ENCODE assay signal across 20 cellular contexts in the genomic region with DNA sequence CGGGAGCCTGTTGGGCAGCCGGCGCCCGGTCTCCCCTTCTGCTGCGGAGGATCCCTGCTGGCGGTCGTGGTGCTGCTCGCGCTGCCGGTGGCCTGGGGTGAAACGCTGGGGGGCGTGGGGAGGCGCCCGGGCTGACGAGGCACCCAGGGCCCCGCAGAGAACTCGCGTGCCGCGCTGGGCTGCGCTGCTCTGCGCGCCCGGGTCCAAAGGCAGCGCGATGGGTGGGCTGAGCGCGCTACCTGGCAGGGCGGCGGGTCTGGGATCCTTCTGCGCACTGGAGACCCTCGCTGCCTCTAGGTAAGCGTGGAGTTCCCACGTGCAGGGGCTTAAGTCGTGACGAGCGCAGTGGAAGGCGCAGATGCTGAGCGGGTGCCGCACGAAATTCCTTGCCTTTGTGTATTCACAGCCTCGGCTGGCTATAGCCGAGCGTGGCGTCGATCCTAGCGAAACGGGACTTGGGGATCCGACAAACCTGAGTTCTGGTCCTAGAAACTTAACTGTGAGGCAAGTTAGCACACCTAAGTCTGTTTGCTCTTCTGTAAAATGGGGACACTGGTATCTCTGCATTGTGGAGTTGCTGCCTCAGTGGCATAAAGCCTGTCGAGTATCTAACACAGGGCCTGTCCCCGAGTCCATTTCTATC. TPM values are rescaled to one million over a fixed set of nuclear protein-coding genes. Genes with fewer than 3 reads are reported as not detected.
DNase-seq lines count a peak whose midpoint lies in the region; ATAC-seq and TF ChIP-seq lines count a peak whose summit lies in the region.
"Had no signal": no experiment of that assay in that cellular context is flagged by ENCODE, and none has a peak within 500 bp of the region (broad histone marks: within the 10 kb centered on the region; RNA-seq: fewer than 3 reads in every experiment).

No MANE protein-coding gene starts in this region.

- H3K9me3 ChIP-seq in ectodermal cell (ENCODE audit: control insufficient read depth, low read length) = peaks cover 3% of the 10 kb centered on the region
- H3K9me3 ChIP-seq: transverse colon had no signal

- H3K4me2 ChIP-seq in GM23338 = peak overlapping the region; percentile 64

- H3K27me3 Mint-ChIP-seq in CD14-positive monocyte (ENCODE audit: low read depth in 3 of 3) = peaks cover 24 to 58% (median 48%) of the 10 kb centered on the region in 3 donors
- peaks cover 5% of the 10 kb centered on the region for H3K27me3 Mint-ChIP-seq in GM23338 (ENCODE audit: insufficient read depth, low read depth, poor library complexity)
- H3K27me3 Mint-ChIP-seq in nephron progenitor cell (ENCODE audit: low read depth, poor library complexity) = peaks cover 59% of the 10 kb centered on the region

- no peaks in the 10 kb centered on the region for H3F3A ChIP-seq in GM23338 (replicated peaks; ENCODE audit: low read depth)

- H3K36me3 ChIP-seq in GM23338 (ENCODE audit: insufficient read depth) = peaks cover 1% of the 10 kb centered on the region; the same call in 1 of the 2 replicates
- H3K36me3 ChIP-seq in ectodermal cell (ENCODE audit: control insufficient read depth, insufficient read depth, low read length) = no peaks in the 10 kb centered on the region
- H3K36me3 ChIP-seq in brain microvascular endothelial cell (replicated peaks) = no peaks in the 10 kb centered on the region
- H3K36me3 ChIP-seq: transverse colon, WERI-Rb-1 had no signal

- H2AFZ ChIP-seq in GM23338 = 0 out of 2 replicates have a peak overlapping the region, but pooled peaks have one; percentile 11

- peaks cover 5% of the 10 kb centered on the region; the same call in 1 of the 2 replicates for H3K79me2 ChIP-seq in GM23338 (replicated peaks; ENCODE audit: insufficient read depth)

- ATAC-seq in GM23338 (peak; percentile 74), GM21381 (IDR thresholded peaks at IDR 0.05; ENCODE audit: unreplicated experiment) (no peak)
- ATAC-seq: PC-3 had no signal

- H4K20me1 ChIP-seq in GM23338 (replicated peaks; ENCODE audit: insufficient read depth) = no peaks in the 10 kb centered on the region

- H3K4me1 ChIP-seq in GM23338 (ENCODE audit: insufficient read depth) (peaks cover 16% of the 10 kb centered on the region), ectodermal cell (ENCODE audit: control insufficient read depth, insufficient read depth, low read length) (no peaks in the 10 kb centered on the region)

- H3K9me2 ChIP-seq in GM23338 (ENCODE audit: insufficient read depth) = no peaks in the 10 kb centered on the region; the same call in 1 of the 2 replicates

- H3K4me3 Mint-ChIP-seq in CD14-positive monocyte = peak overlapping the region; percentile 58 to 86
- H3K4me3 Mint-ChIP-seq in GM23338 = no peak overlapping the region; the same call in 1 of the 3 replicates
- peak overlapping the region; percentile 60 for H3K4me3 Mint-ChIP-seq in nephron progenitor cell

- H3K4me1 Mint-ChIP-seq in CD14-positive monocyte = peaks cover 14% of the 10 kb centered on the region
- peaks cover 18% of the 10 kb centered on the region; the same call in 2 of the 3 replicates for H3K4me1 Mint-ChIP-seq in GM23338
- H3K4me1 Mint-ChIP-seq in nephron progenitor cell = no peaks in the 10 kb centered on the region

- TF ChIP-seq CTCF in CD14-positive monocyte (IDR thresholded peaks at IDR 0.05) = no peak
- TF ChIP-seq CTCF in GM23338 (conservative IDR thresholded peaks at IDR 0.05; ENCODE audit: low read depth in 2 of 2) = no peak
- no peak for TF ChIP-seq CTCF in nephron progenitor cell (IDR thresholded peaks at IDR 0.05)
- TF ChIP-seq CTCF in brain microvascular endothelial cell (IDR thresholded peaks at IDR 0.05; ENCODE audit: low read depth, low read length, missing control alignments) = no peak

- peak overlapping the region; percentile 41 for H3K4me3 ChIP-seq in GM23338
- peak overlapping the region; percentile 10 for H3K4me3 ChIP-seq in ectodermal cell (ENCODE audit: insufficient read depth, low read depth, low read length)
- H3K4me3 ChIP-seq in brain microvascular endothelial cell (ENCODE audit: low read depth, low read length) = no peak overlapping the region
- H3K4me3 ChIP-seq: GM12878 had no signal

- H3K27me3 ChIP-seq in GM23338 (ENCODE audit: insufficient read depth) = no peaks in the 10 kb centered on the region
- peaks cover 27% of the 10 kb centered on the region for H3K27me3 ChIP-seq in ectodermal cell (ENCODE audit: control insufficient read depth, insufficient read depth, low read length, poor library complexity, severe bottlenecking)
- H3K27me3 ChIP-seq in brain microvascular endothelial cell (replicated peaks) = peaks cover 41% of the 10 kb centered on the region

- intact Hi-C loops in CD14-positive monocyte (cut with micrococcal nuclease) = no loop called here

- in situ Hi-C loops in brain microvascular endothelial cell (cut with HindIII; ENCODE audit: low pct_ligation_motif_present, low sequenced_read_pairs) = no loop called here

- H3K36me3 Mint-ChIP-seq in CD14-positive monocyte (no peaks in the 10 kb centered on the region), GM23338 (ENCODE audit: low read depth) (peaks cover 19% of the 10 kb centered on the region; the same call in 2 of the 3 replicates), nephron progenitor cell (ENCODE audit: low read depth) (peaks cover 2% of the 10 kb centered on the region)

- 66 to 69% methylated on average over 51 of the region's 51 CpGs for WGBS in ectodermal cell, 2 experiments

- H3K27ac ChIP-seq in GM23338 (ENCODE audit: low read depth) = no peak overlapping the region
- no peak overlapping the region for H3K27ac ChIP-seq in ectodermal cell (ENCODE audit: insufficient read depth, low read depth, low read length, poor library complexity, severe bottlenecking)
- no peak overlapping the region for H3K27ac ChIP-seq in brain microvascular endothelial cell
- H3K27ac ChIP-seq: transverse colon, WERI-Rb-1 had no signal

- H3K27ac Mint-ChIP-seq in CD14-positive monocyte (no peak overlapping the region), GM23338 (no peak overlapping the region), nephron progenitor cell (no peak overlapping the region)

- H3K9me3 Mint-ChIP-seq in CD14-positive monocyte = peaks cover 2 to 21% (median 6%) of the 10 kb centered on the region in 7 donors
- peaks cover 21% of the 10 kb centered on the region for H3K9me3 Mint-ChIP-seq in GM23338
- H3K9me3 Mint-ChIP-seq in nephron progenitor cell = peaks cover 23% of the 10 kb centered on the region

- DNase-seq in CD14-positive monocyte (ENCODE audit: low spot score) (no peak), GM23338 (ENCODE audit: low spot score) (no peak), nephron progenitor cell (no peak), OCI-M2 (lab: John Stamatoyannopoulos, UW; ENCODE audit: unreplicated experiment) (no peak), brain microvascular endothelial cell (no peak), SHP77 treated with DMSO at 0.1 percent for 48 hours (lab: John Stamatoyannopoulos, UW) (no peak)
- DNase-seq: activated CD8-positive, alpha-beta memory T cell treated with anti-CD3 and anti-CD28 coated beads, Interleukin-2, amount 50 U/mL, for 48 hours; DMS153; KG1; NCI-H1417; PC-3; transverse colon; WERI-Rb-1 had no signal

TF ChIP-seq in GM23338, 12 proteins besides CTCF, POLR2A, EP300 and RAD21 (continues in another document):
- TF ChIP-seq POLR2AphosphoS5 (IDR thresholded peaks at IDR 0.05; ENCODE audit: low read depth) = no peak
- TF ChIP-seq, protein P1, sequence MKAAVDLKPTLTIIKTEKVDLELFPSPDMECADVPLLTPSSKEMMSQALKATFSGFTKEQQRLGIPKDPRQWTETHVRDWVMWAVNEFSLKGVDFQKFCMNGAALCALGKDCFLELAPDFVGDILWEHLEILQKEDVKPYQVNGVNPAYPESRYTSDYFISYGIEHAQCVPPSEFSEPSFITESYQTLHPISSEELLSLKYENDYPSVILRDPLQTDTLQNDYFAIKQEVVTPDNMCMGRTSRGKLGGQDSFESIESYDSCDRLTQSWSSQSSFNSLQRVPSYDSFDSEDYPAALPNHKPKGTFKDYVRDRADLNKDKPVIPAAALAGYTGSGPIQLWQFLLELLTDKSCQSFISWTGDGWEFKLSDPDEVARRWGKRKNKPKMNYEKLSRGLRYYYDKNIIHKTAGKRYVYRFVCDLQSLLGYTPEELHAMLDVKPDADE (IDR thresholded peaks at IDR 0.05) = no peak

RNA-seq across cellular contexts. Expression of a gene that starts 24.7 kb away (rescaled TPM):
- polyA plus RNA-seq in CD14-positive monocyte (not detected), GM23338 (2016; fragmentation: Nextera tagmentation; extraction: Ambion mirVana) (13.4 and 21.4 TPM in 2 replicates)
- 2.9 and 5.8 TPM in 2 replicates for total RNA-seq in GM23338 (2014; rRNA removed; shearing (Covaris generic))
- not detected for polyA plus RNA-seq in ectodermal cell (2013, experiment 1 of 4)
- polyA plus RNA-seq in ectodermal cell (2013, experiment 2 of 4) = 0.28 TPM
- polyA plus RNA-seq in ectodermal cell (2013, experiment 3 of 4) = not detected
- polyA plus RNA-seq in ectodermal cell (2013, experiment 4 of 4) = not detected
- total RNA-seq: chondrocyte, fibroblast of lung, GM12878, NCI-H460, osteoblast, PC-3, transverse colon had no signal
- polyA plus RNA-seq: fibroblast of lung had no signal

Comparison
In these comparisons a context has a peak if more than half of its experiments do, and no peak if none do; other contexts are left out.
1. RNA of a gene that starts 24.7 kb away (polyA plus RNA-seq): 13.4 to 21.4 TPM in GM23338; not detected in CD14-positive monocyte; every median in the first group is over 10 times any median in the second.